ENCODE assay signal across 8 cellular contexts in the genomic region with DNA sequence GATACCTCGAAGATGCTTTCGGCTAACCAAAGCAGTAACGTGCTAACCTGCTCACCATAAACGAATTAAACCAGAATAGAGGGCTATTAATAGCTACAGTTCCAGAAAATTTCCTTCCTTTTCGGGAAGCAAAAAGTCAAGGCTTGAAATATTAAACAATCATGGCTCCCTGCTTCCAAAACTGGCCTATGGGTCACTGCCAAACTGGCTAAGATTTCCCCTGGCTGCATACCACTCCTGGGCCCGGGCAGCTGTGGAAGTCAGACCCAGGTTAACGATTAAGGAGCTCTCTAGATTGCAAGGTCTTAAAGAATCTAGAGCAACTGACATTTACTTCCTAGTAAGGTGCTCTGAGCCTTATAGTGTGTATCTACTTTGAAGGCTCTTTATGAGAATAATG. TPM values are rescaled to one million over a fixed set of nuclear protein-coding genes. Genes with fewer than 3 reads are reported as not detected.
A peak's percentile ranks its signal among the peaks of the same experiment; 100 is the strongest.
DNase-seq lines count a peak whose midpoint lies in the region; ATAC-seq and TF ChIP-seq lines count a peak whose summit lies in the region.

No MANE protein-coding gene starts in this region.

- no peaks in the 10 kb centered on the region for H3K9me3 ChIP-seq in aorta (ENCODE audit: control insufficient read depth, low read length)

- peak overlapping the region; percentile 50 to 54 for H3K27ac ChIP-seq in aorta (ENCODE audit: low read depth in 1 of 2, low read length in 2 of 2)

- peaks cover 7% of the 10 kb centered on the region for H3K4me1 Mint-ChIP-seq in stimulated activated naive CD8-positive, alpha-beta T cell treated with anti-CD3 and anti-CD28 coated beads, Interleukin-15, Interleukin-2, amounts not matched to agents 100 ng/mL and 50 ng/mL, for 24 hours (ENCODE audit: low read depth)
- peaks cover 31% of the 10 kb centered on the region for H3K4me1 Mint-ChIP-seq in chondrocyte (ENCODE audit: low read depth)
- H3K4me1 Mint-ChIP-seq in mesothelial cell of epicardium: peaks cover 26% of the 10 kb centered on the region

- peak overlapping the region; percentile 78 to 99 for H3K4me3 ChIP-seq in aorta (ENCODE audit: low read length in 2 of 2)

- H3K36me3 Mint-ChIP-seq in stimulated activated naive CD8-positive, alpha-beta T cell treated with anti-CD3 and anti-CD28 coated beads, Interleukin-15, Interleukin-2, amounts not matched to agents 100 ng/mL and 50 ng/mL, for 24 hours (ENCODE audit: low read depth): no peaks in the 10 kb centered on the region
- H3K36me3 Mint-ChIP-seq in chondrocyte (ENCODE audit: low read depth) (no peaks in the 10 kb centered on the region), mesothelial cell of epicardium (peaks cover 5% of the 10 kb centered on the region)

- H3K9me3 Mint-ChIP-seq in stimulated activated naive CD8-positive, alpha-beta T cell treated with anti-CD3 and anti-CD28 coated beads, Interleukin-15, Interleukin-2, amounts not matched to agents 100 ng/mL and 50 ng/mL, for 24 hours: no peaks in the 10 kb centered on the region
- H3K9me3 Mint-ChIP-seq in chondrocyte (ENCODE audit: low read depth) (peaks cover 6% of the 10 kb centered on the region), mesothelial cell of epicardium (peaks cover 5% of the 10 kb centered on the region)

- H3K4me1 ChIP-seq in aorta (ENCODE audit: control insufficient read depth in 1 of 2, insufficient read depth in 2 of 2, low read length in 2 of 2): peaks cover 4 to 7% of the 10 kb centered on the region in 2 donors

- no peak for ATAC-seq in stimulated activated naive CD8-positive, alpha-beta T cell treated with anti-CD3 and anti-CD28 coated beads, Interleukin-15, Interleukin-2, amounts not matched to agents 100 U/mL and 50 U/mL, for 24 hours
- ATAC-seq in aorta (ENCODE audit: low FRiP score): peak; percentile 19
- ATAC-seq in HG02938 (IDR thresholded peaks at IDR 0.05; ENCODE audit: unreplicated experiment): no peak

- no peak for DNase-seq in stimulated activated naive CD8-positive, alpha-beta T cell treated with anti-CD3 and anti-CD28 coated beads, Interleukin-15, Interleukin-2, amounts not matched to agents 100 U/mL and 50 U/mL, for 24 hours
- DNase-seq in chondrocyte (ENCODE audit: low spot score) (no peak), mesothelial cell of epicardium (ENCODE audit: low spot score in 2 of 2, unreplicated experiment in 2 of 2) (no peak), aorta (peak in 1 of 2 donors; percentile 59), NCI-H146 (lab: John Stamatoyannopoulos, UW) (no peak)
- no peak for DNase-seq in stimulated activated CD4-positive, alpha-beta T cell treated with anti-CD3 and anti-CD28 coated beads, Interleukin-4, amount 100 ng/mL, for 4 hours

- intact Hi-C loops in aorta (cut with DNase I): loop anchor here in 1 of 2 donors (10.0 kb wide), 1 partner anchor 145 kb away; no protein-coding TSS in a partner anchor

- H3K27ac Mint-ChIP-seq in stimulated activated naive CD8-positive, alpha-beta T cell treated with anti-CD3 and anti-CD28 coated beads, Interleukin-15, Interleukin-2, amounts not matched to agents 100 ng/mL and 50 ng/mL, for 24 hours: no peak overlapping the region
- peak overlapping the region; percentile 87 for H3K27ac Mint-ChIP-seq in chondrocyte (ENCODE audit: unreplicated experiment)
- peak overlapping the region; percentile 97 for H3K27ac Mint-ChIP-seq in mesothelial cell of epicardium

- no peaks in the 10 kb centered on the region for H3K36me3 ChIP-seq in aorta (ENCODE audit: control insufficient read depth in 1 of 2, insufficient read depth in 2 of 2, low read length in 1 of 2)

- H3K4me3 Mint-ChIP-seq in stimulated activated naive CD8-positive, alpha-beta T cell treated with anti-CD3 and anti-CD28 coated beads, Interleukin-15, Interleukin-2, amounts not matched to agents 100 ng/mL and 50 ng/mL, for 24 hours: peak overlapping the region; percentile 76
- peak overlapping the region; percentile 91 for H3K4me3 Mint-ChIP-seq in chondrocyte (ENCODE audit: unreplicated experiment)
- H3K4me3 Mint-ChIP-seq in mesothelial cell of epicardium: no peak overlapping the region

- WGBS in aorta, 2 donors: 3 to 4% methylated on average over 7 of the region's 7 CpGs

- H3K27me3 ChIP-seq in aorta (ENCODE audit: control insufficient read depth in 1 of 2, insufficient read depth in 2 of 2, low read length in 1 of 2): no peaks in the 10 kb centered on the region

- TF ChIP-seq CTCF in chondrocyte (IDR thresholded peaks at IDR 0.05) (no peak), mesothelial cell of epicardium (IDR thresholded peaks at IDR 0.05; ENCODE audit: unreplicated experiment) (no peak)

- H3K27me3 Mint-ChIP-seq in stimulated activated naive CD8-positive, alpha-beta T cell treated with anti-CD3 and anti-CD28 coated beads, Interleukin-15, Interleukin-2, amounts not matched to agents 100 ng/mL and 50 ng/mL, for 24 hours: peaks cover 46% of the 10 kb centered on the region
- H3K27me3 Mint-ChIP-seq in chondrocyte (ENCODE audit: low read depth) (no peaks in the 10 kb centered on the region), mesothelial cell of epicardium (ENCODE audit: low read depth) (no peaks in the 10 kb centered on the region)

RNA-seq across cellular contexts. Expression of a gene that starts 1.7 kb away (rescaled TPM):
- total RNA-seq in chondrocyte (45.6 to 70.2 TPM (median 47.2 TPM) in 3 replicates), mesothelial cell of epicardium (77.0 to 78.5 TPM (median 77.8 TPM) in 3 replicates), aorta (10 to 100 TPM; 66.2 to 78.5 TPM)
- polyA plus RNA-seq in aorta: 10 to 100 TPM; 12.5 to 13.0 TPM
